In the genomic region with DNA sequence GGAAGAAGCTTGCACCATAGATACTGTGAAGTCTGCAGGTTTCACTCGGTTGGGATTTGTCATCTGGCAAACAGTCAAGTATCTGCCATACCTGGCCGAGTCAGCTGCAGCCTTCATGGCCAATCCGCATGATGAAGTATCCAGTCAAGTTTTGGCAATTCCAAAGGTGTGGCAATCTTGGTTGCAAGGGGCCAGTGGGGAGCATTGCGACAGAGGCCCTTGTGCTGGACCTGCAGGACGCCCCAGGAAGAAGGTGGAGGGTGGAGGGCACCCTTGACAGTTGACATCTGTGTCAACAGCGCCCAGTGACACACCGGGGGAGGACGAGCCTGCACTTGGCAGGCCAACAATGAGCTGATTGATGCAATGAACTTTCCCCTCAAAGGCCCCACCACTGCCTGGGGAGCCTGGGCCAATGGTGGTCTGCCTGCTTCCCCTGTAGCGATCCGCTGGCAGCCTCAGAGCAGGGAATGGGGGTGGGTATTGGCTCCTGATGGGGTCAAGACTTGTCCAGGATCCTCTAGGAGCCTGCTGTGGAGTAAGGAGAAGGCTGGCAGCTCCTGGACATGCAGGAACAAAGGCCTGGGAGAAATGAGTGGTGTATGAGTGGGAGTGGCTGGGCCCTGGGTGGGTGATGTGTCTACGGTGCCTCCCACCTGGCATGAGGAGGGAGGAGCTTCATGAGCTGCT, we compare ENCODE assay signal across 1 cellular context.
TF ChIP-seq lines count a peak whose summit lies in the region.

No MANE protein-coding gene starts in this region.

TF ChIP-seq in HepG2, 621 proteins besides CTCF, POLR2A, EP300 and RAD21 (continued from another document and continues in another):
- peak; percentile 49 for TF ChIP-seq GMEB1 (CRISPR knock-in tag; IDR thresholded peaks at IDR 0.05; ENCODE audit: borderline replicate concordance)
- TF ChIP-seq HOXA3 (CRISPR knock-in tag; IDR thresholded peaks at IDR 0.05): peak; percentile 92
- TF ChIP-seq DNMT1 (CRISPR knock-in tag; IDR thresholded peaks at IDR 0.05): 0 out of 2 replicates have a peak, but pooled peaks have one; percentile 48
- 0 out of 2 replicates have a peak, but pooled peaks have one; percentile 28 for TF ChIP-seq RFXANK (CRISPR knock-in tag; IDR thresholded peaks at IDR 0.05)
- no peak for TF ChIP-seq GRHL1 (CRISPR knock-in tag; conservative IDR thresholded peaks at IDR 0.05)
- TF ChIP-seq ZMYM3 (CRISPR knock-in tag; IDR thresholded peaks at IDR 0.05): peak; percentile 93
- TF ChIP-seq NBN (conservative IDR thresholded peaks at IDR 0.05): no peak
- TF ChIP-seq, protein P1, sequence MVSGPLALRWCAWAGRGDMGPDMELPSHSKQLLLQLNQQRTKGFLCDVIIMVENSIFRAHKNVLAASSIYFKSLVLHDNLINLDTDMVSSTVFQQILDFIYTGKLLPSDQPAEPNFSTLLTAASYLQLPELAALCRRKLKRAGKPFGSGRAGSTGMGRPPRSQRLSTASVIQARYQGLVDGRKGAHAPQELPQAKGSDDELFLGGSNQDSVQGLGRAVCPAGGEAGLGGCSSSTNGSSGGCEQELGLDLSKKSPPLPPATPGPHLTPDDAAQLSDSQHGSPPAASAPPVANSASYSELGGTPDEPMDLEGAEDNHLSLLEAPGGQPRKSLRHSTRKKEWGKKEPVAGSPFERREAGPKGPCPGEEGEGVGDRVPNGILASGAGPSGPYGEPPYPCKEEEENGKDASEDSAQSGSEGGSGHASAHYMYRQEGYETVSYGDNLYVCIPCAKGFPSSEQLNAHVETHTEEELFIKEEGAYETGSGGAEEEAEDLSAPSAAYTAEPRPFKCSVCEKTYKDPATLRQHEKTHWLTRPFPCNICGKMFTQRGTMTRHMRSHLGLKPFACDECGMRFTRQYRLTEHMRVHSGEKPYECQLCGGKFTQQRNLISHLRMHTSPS (CRISPR knock-in tag; IDR thresholded peaks at IDR 0.05; ENCODE audit: low read depth): peak; percentile 92
- TF ChIP-seq RXRA (CRISPR knock-in tag; IDR thresholded peaks at IDR 0.05): peak; percentile 99
- peak; percentile 92; the same call in 1 of the 2 replicates for TF ChIP-seq KDM3A (CRISPR knock-in tag; IDR thresholded peaks at IDR 0.05; ENCODE audit: low read depth)
- peak; percentile 83; the same call in 1 of the 2 replicates for TF ChIP-seq IRF9 (CRISPR knock-in tag; IDR thresholded peaks at IDR 0.05; ENCODE audit: borderline replicate concordance)
- TF ChIP-seq ZNF296 (CRISPR knock-in tag; conservative IDR thresholded peaks at IDR 0.05): peak; percentile 92
- peak; percentile 95 for TF ChIP-seq ZEB1 (IDR thresholded peaks at IDR 0.05; ENCODE audit: insufficient replicate concordance, low read depth)
- peak; percentile 69 for TF ChIP-seq SSRP1 (CRISPR knock-in tag; IDR thresholded peaks at IDR 0.05)
- no peak for TF ChIP-seq ZBTB42 (CRISPR knock-in tag; IDR thresholded peaks at IDR 0.05)
- TF ChIP-seq, protein P2, sequence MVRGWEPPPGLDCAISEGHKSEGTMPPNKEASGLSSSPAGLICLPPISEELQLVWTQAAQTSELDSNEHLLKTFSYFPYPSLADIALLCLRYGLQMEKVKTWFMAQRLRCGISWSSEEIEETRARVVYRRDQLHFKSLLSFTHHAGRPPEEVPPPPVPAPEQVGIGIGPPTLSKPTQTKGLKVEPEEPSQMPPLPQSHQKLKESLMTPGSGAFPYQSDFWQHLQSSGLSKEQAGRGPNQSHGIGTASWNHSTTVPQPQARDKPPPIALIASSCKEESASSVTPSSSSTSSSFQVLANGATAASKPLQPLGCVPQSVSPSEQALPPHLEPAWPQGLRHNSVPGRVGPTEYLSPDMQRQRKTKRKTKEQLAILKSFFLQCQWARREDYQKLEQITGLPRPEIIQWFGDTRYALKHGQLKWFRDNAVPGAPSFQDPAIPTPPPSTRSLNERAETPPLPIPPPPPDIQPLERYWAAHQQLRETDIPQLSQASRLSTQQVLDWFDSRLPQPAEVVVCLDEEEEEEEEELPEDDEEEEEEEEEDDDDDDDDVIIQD (CRISPR knock-in tag; IDR thresholded peaks at IDR 0.05; ENCODE audit: low read depth): peak; percentile 64; the same call in 1 of the 2 replicates
- peak; percentile 96 for TF ChIP-seq FOSL2 (CRISPR knock-in tag; IDR thresholded peaks at IDR 0.05)
- peak; percentile 50; the same call in 1 of the 2 replicates for TF ChIP-seq ZNF768 (CRISPR knock-in tag; IDR thresholded peaks at IDR 0.05)
- TF ChIP-seq ZBTB1 (CRISPR knock-in tag; IDR thresholded peaks at IDR 0.05; ENCODE audit: borderline replicate concordance): no peak
- peak; percentile 94 for TF ChIP-seq POGK (CRISPR knock-in tag; conservative IDR thresholded peaks at IDR 0.05)
- no peak for TF ChIP-seq PLRG1 (conservative IDR thresholded peaks at IDR 0.05)
- TF ChIP-seq SRF (IDR thresholded peaks at IDR 0.05; ENCODE audit: low read depth, low read length): peak; percentile 54; the same call in 1 of the 2 replicates
- TF ChIP-seq ZNF761 (CRISPR knock-in tag; conservative IDR thresholded peaks at IDR 0.05): peak; percentile 75; the same call in 1 of the 2 replicates
- no peak for TF ChIP-seq CREBL2 (CRISPR knock-in tag; IDR thresholded peaks at IDR 0.05; ENCODE audit: borderline replicate concordance)
- no peak for TF ChIP-seq ZNF557 (CRISPR knock-in tag; IDR thresholded peaks at IDR 0.05)
- peak; percentile 70; the same call in 1 of the 2 replicates for TF ChIP-seq ZNF362 (CRISPR knock-in tag; IDR thresholded peaks at IDR 0.05; ENCODE audit: borderline replicate concordance)
- TF ChIP-seq FOSL1 (CRISPR knock-in tag; IDR thresholded peaks at IDR 0.05; ENCODE audit: borderline replicate concordance): peak; percentile 43; the same call in 1 of the 2 replicates
- TF ChIP-seq CBFB (CRISPR knock-in tag; IDR thresholded peaks at IDR 0.05): peak; percentile 76; the same call in 1 of the 2 replicates
- no peak for TF ChIP-seq BRCA1 (CRISPR knock-in tag; IDR thresholded peaks at IDR 0.05)
- no peak for TF ChIP-seq ZNF274 (CRISPR knock-in tag; IDR thresholded peaks at IDR 0.05)
- TF ChIP-seq CEBPB (IDR thresholded peaks at IDR 0.05; ENCODE audit: borderline replicate concordance, low read depth, low read length): peak; percentile 99
- TF ChIP-seq ZNF547 (CRISPR knock-in tag; IDR thresholded peaks at IDR 0.05): 0 out of 2 replicates have a peak, but pooled peaks have one; percentile 6
- TF ChIP-seq NFAT5 (CRISPR knock-in tag; IDR thresholded peaks at IDR 0.05): no peak
- TF ChIP-seq ZNF572 (CRISPR knock-in tag; IDR thresholded peaks at IDR 0.05): no peak
- no peak for TF ChIP-seq PRDM4 (CRISPR knock-in tag; IDR thresholded peaks at IDR 0.05; ENCODE audit: borderline replicate concordance)
- TF ChIP-seq ARHGAP35 (CRISPR knock-in tag; IDR thresholded peaks at IDR 0.05; ENCODE audit: borderline replicate concordance): no peak
